ENCODE assay signal across 10 cellular contexts in the genomic region with DNA sequence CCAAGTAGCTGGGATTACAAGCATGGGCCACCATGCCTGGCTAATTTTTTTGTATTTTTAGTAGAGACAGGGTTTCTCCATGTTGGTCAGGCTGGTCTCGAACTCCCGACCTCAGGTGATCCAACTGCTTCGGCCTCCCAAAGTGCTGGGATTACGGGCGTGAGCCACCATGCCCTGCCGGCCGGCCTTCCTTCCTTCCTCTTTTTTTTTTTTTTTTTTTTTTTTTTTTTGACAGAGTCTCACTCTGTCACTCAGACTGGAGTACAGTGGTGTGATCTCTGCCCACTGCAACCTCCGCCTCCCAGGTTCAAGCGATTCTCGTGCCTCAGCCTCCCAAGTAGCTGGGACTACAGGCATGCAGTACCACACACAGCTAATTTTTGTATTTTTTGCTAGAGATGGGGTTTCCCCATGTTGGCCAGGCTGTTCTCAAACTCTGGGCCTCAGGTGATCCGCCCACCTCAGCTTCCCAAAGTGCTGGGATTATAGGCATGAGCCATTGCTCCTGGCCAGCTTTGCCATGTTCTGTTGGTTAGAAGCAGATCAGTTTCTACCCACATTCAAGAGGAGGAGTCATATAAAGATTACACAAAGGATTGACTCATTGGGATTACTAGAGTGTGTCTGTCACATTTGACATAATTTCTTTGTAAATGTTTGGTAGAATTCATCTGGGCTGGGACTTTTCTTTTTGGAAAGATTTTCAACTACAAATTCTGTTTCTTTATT. TPM values are rescaled to one million over a fixed set of nuclear protein-coding genes. Genes with fewer than 3 reads are reported as not detected.
A peak's percentile ranks its signal among the peaks of the same experiment; 100 is the strongest.
DNase-seq lines count a peak whose midpoint lies in the region; ATAC-seq, FAIRE-seq and TF ChIP-seq lines count a peak whose summit lies in the region.
"Not testable (repeated sequence)": the region's sequence is repeated elsewhere in the genome, so short reads cannot be mapped to it uniquely, and the experiment has no call there.
"Had no signal": no experiment of that assay in that cellular context is flagged by ENCODE, and none has a peak within 500 bp of the region (broad histone marks: within the 10 kb centered on the region; RNA-seq: fewer than 3 reads in every experiment).

No MANE protein-coding gene starts in this region.

- POLR2A ChIA-PET in naive thymus-derived CD4-positive, alpha-beta T cell (lab: Charles Lee), result interaction anchor here (0.6 kb wide), 1 partner anchor 1474 kb away, joined by 4 read pairs; no protein-coding TSS in a partner anchor

- H3K9ac ChIP-seq in astrocyte (ENCODE audit: low read length), result not testable (repeated sequence)

- CTCF ChIA-PET in naive thymus-derived CD4-positive, alpha-beta T cell (lab: Charles Lee), result not testable (repeated sequence)

- not testable (repeated sequence) for H3K9me3 ChIP-seq in astrocyte (ENCODE audit: insufficient read depth, low read depth, low read length); naive thymus-derived CD4-positive, alpha-beta T cell (ENCODE audit: control insufficient read depth in 2 of 3, low read length in 3 of 3)

- peaks cover 21% of the 10 kb centered on the region for H3K4me1 Mint-ChIP-seq in T-helper 2 cell treated with Interferon-gamma antibody and Interleukin-4, amounts not matched to agents 5 μg/mL and 100 μg/mL, for 36 hours (ENCODE audit: low read depth)
- peaks cover 14% of the 10 kb centered on the region for H3K4me1 Mint-ChIP-seq in astrocyte (ENCODE audit: low read depth, unreplicated experiment)
- H3K4me1 Mint-ChIP-seq in naive thymus-derived CD4-positive, alpha-beta T cell, result peaks cover 21 to 39% (median 33%) of the 10 kb centered on the region in 7 donors

- H4K20me1 ChIP-seq in astrocyte (ENCODE audit: insufficient read depth, low read length), result peaks cover 64% of the 10 kb centered on the region

- not testable (repeated sequence) for H3K4me3 ChIP-seq in astrocyte (ENCODE audit: insufficient read depth, low read depth, low read length); naive thymus-derived CD4-positive, alpha-beta T cell (ENCODE audit: low read length)

- ATAC-seq in HG02759 (IDR thresholded peaks at IDR 0.05; ENCODE audit: unreplicated experiment), result peak; percentile 71
- ATAC-seq in naive thymus-derived CD4-positive, alpha-beta T cell, result peak; percentile 55

- H3K9me3 Mint-ChIP-seq in T-helper 2 cell treated with Interferon-gamma antibody and Interleukin-4, amounts not matched to agents 5 μg/mL and 100 μg/mL, for 36 hours; astrocyte (ENCODE audit: unreplicated experiment); naive thymus-derived CD4-positive, alpha-beta T cell: not testable (repeated sequence)

- not testable (repeated sequence) for H3K27me3 Mint-ChIP-seq in T-helper 2 cell treated with Interferon-gamma antibody and Interleukin-4, amounts not matched to agents 5 μg/mL and 100 μg/mL, for 36 hours (ENCODE audit: low read depth); astrocyte (ENCODE audit: low read depth, unreplicated experiment); naive thymus-derived CD4-positive, alpha-beta T cell

- intact Hi-C loops in naive thymus-derived CD4-positive, alpha-beta T cell (cut with micrococcal nuclease), result not testable (repeated sequence)

- in situ Hi-C loops in GM13976 (cut with MboI; ENCODE audit: low sequenced_read_pairs, unreplicated experiment), result not testable (repeated sequence)

- H3K36me3 Mint-ChIP-seq in T-helper 2 cell treated with Interferon-gamma antibody and Interleukin-4, amounts not matched to agents 5 μg/mL and 100 μg/mL, for 36 hours (ENCODE audit: low read depth); astrocyte (ENCODE audit: low read depth, unreplicated experiment); naive thymus-derived CD4-positive, alpha-beta T cell: not testable (repeated sequence)

- not testable (repeated sequence) for H2AFZ ChIP-seq in astrocyte (ENCODE audit: low read depth, low read length)

- not testable (repeated sequence) for H3K36me3 ChIP-seq in astrocyte (ENCODE audit: insufficient read depth, low read length); naive thymus-derived CD4-positive, alpha-beta T cell (ENCODE audit: control insufficient read depth in 2 of 3, insufficient read depth in 3 of 3, low read length in 3 of 3)

- not testable (repeated sequence) for FAIRE-seq in astrocyte (lab: Jason Lieb, UNC)

- H3K27me3 ChIP-seq in astrocyte (ENCODE audit: insufficient read depth, low read length); naive thymus-derived CD4-positive, alpha-beta T cell (ENCODE audit: control insufficient read depth in 2 of 2, insufficient read depth in 2 of 2, low read length in 2 of 2): not testable (repeated sequence)

- H3K27ac Mint-ChIP-seq in T-helper 2 cell treated with Interferon-gamma antibody and Interleukin-4, amounts not matched to agents 5 μg/mL and 100 μg/mL, for 36 hours; astrocyte (ENCODE audit: unreplicated experiment); naive thymus-derived CD4-positive, alpha-beta T cell: not testable (repeated sequence)

- H3K27ac ChIP-seq in astrocyte (ENCODE audit: low read depth, low read length); naive thymus-derived CD4-positive, alpha-beta T cell (ENCODE audit: low read depth, low read length): not testable (repeated sequence)

- not testable (repeated sequence) for H3K4me3 Mint-ChIP-seq in T-helper 2 cell treated with Interferon-gamma antibody and Interleukin-4, amounts not matched to agents 5 μg/mL and 100 μg/mL, for 36 hours; astrocyte (ENCODE audit: unreplicated experiment); naive thymus-derived CD4-positive, alpha-beta T cell

- not testable (repeated sequence) for H3K4me2 ChIP-seq in astrocyte (ENCODE audit: low read length)

- H3K79me2 ChIP-seq in astrocyte (ENCODE audit: insufficient read depth, low read length), result peaks cover 82% of the 10 kb centered on the region

- not testable (repeated sequence) for TF ChIP-seq CTCF in GM13976 (IDR thresholded peaks at IDR 0.05; ENCODE audit: borderline replicate concordance, control extremely low read depth, extremely low read depth, insufficient read depth, missing control alignments); astrocyte (IDR thresholded peaks at IDR 0.05; ENCODE audit: insufficient read depth, low read depth, low read length)

- not testable (repeated sequence) for H3K4me1 ChIP-seq in astrocyte (ENCODE audit: insufficient read depth, low read length)
- peaks cover 0 to 10% of the 10 kb centered on the region in 2 donors for H3K4me1 ChIP-seq in naive thymus-derived CD4-positive, alpha-beta T cell (ENCODE audit: control insufficient read depth in 2 of 2, insufficient read depth in 2 of 2, low read length in 2 of 2)

- DNase-seq in GM13976 (ENCODE audit: low spot score), result peak; percentile 45
- DNase-seq in M059J (ENCODE audit: low read depth), result peak; percentile 86
- peak; percentile 29 for DNase-seq in T-helper 2 cell treated with Interferon-gamma antibody and Interleukin-4, amounts not matched to agents 5 μg/mL and 100 μg/mL, for 36 hours (ENCODE audit: low spot score)
- DNase-seq in astrocyte (ENCODE audit: low read depth), result peak; percentile 37
- DNase-seq in fibroblast of peridontal ligament (ENCODE audit: extremely low read depth), result peak; percentile 64
- DNase-seq in naive thymus-derived CD4-positive, alpha-beta T cell, result not testable (repeated sequence)

RNA-seq across cellular contexts. Expression of a gene that starts 4.4 kb away (rescaled TPM):
- not detected in 2 replicates for total RNA-seq in M059J (2014; rRNA removed; shearing (Covaris generic))
- not detected in 2 replicates for total RNA-seq in astrocyte
- total RNA-seq in naive thymus-derived CD4-positive, alpha-beta T cell, result under 1 TPM in 1 of 5 experiments, not detected in 4; 0.11 TPM
- polyA plus RNA-seq in naive thymus-derived CD4-positive, alpha-beta T cell, result under 1 TPM; 0.33 TPM
- total RNA-seq: activated CD4-positive, alpha-beta T cell treated with anti-CD3 and anti-CD28 coated beads, Interleukin-2, amount 10 ng/mL, durations not matched to agents 24 days and 14 days; CD8-positive, alpha-beta memory T cell; endothelial cell of umbilical vein had no signal
- polyA plus RNA-seq: endothelial cell of umbilical vein had no signal

RNA-seq across cellular contexts. Expression of a gene that starts 22.3 kb away (rescaled TPM):
- total RNA-seq in M059J (2014; rRNA removed; shearing (Covaris generic)), result 16.4 and 26.8 TPM in 2 replicates
- total RNA-seq in astrocyte, result 23.7 and 24.2 TPM in 2 replicates
- 1 to 10 TPM; 4.0 to 9.9 (median 4.4) TPM for total RNA-seq in naive thymus-derived CD4-positive, alpha-beta T cell
- polyA plus RNA-seq in naive thymus-derived CD4-positive, alpha-beta T cell, result 1 to 10 TPM in 1 of 2 donors, under 1 TPM in 1; 0.64 to 1.9 TPM
